ENCODE assay signal across 8 cellular contexts in genomic region chr6:44073612-44074382, GRCh38. TPM values are rescaled to one million over a fixed set of nuclear protein-coding genes. Genes with fewer than 3 reads are reported as not detected.
DNase-seq lines count a peak whose midpoint lies in the region; ATAC-seq and TF ChIP-seq lines count a peak whose summit lies in the region.

No MANE protein-coding gene starts in this region.

- no peak for TF ChIP-seq POLR2A in thyroid gland (IDR thresholded peaks at IDR 0.05)

- peak; percentile 46 for DNase-seq in GM12865 (ENCODE audit: low read depth)
- peak; percentile 51 for DNase-seq in left kidney (ENCODE audit: low read depth, low spot score)
- peak in 1 of 2 donors; percentile 20 for DNase-seq in thyroid gland
- no peak for DNase-seq in OCI-M2 (lab: John Stamatoyannopoulos, UW; ENCODE audit: unreplicated experiment)
- no peak for DNase-seq in SW 1271 (lab: John Stamatoyannopoulos, UW)

- H3K36me3 ChIP-seq in thyroid gland = no peaks in the 10 kb centered on the region

- ATAC-seq in HG03432 (IDR thresholded peaks at IDR 0.05; ENCODE audit: unreplicated experiment) (peak; percentile 5), HG02798 (IDR thresholded peaks at IDR 0.05; ENCODE audit: poor library complexity, unreplicated experiment) (no peak)

- H3K4me3 ChIP-seq in GM12865 (ENCODE audit: low read depth, low read length) = peak overlapping the region; percentile 94
- peak overlapping the region in 1 of 3 donors; percentile 32 for H3K4me3 ChIP-seq in thyroid gland (replicated peaks in 1 of 3)

- H3K4me1 ChIP-seq in thyroid gland = peaks cover 11 to 42% of the 10 kb centered on the region in 2 donors

- H3K27ac ChIP-seq in angular gyrus (ENCODE audit: low read depth, low read length) = peak overlapping the region; percentile 77
- H3K27ac ChIP-seq in thyroid gland = peak overlapping the region in 2 of 3 donors; percentile 13 to 21

- intact Hi-C loops in thyroid gland (cut with DNase I) = loop anchor here (10.0 kb wide), 1 partner anchor 109 kb away; no protein-coding TSS in a partner anchor

- TF ChIP-seq CTCF in GM12865 (IDR thresholded peaks at IDR 0.05; ENCODE audit: insufficient read depth, low read depth, low read length, missing control alignments) (peak; percentile 28), thyroid gland (IDR thresholded peaks at IDR 0.05) (no peak)

- WGBS in thyroid gland, 2 donors = 25 to 41% methylated on average over 13 to 24 of the region's 24 CpGs

- H3K27me3 ChIP-seq in thyroid gland = no peaks in the 10 kb centered on the region

- no peaks in the 10 kb centered on the region for H3K9me3 ChIP-seq in thyroid gland

RNA-seq across cellular contexts. Expression of gene MRPL14, which starts 53.5 kb away (rescaled TPM):
- total RNA-seq in thyroid gland = 10 to 100 TPM; 26.5 to 80.5 (median 31.1) TPM

RNA-seq across cellular contexts. Expression of gene TMEM63B, which starts 53.6 kb away (rescaled TPM):
- total RNA-seq in thyroid gland = 10 to 100 TPM; 21.6 to 41.7 (median 29.3) TPM

Comparison
In these comparisons a context has a peak if more than half of its experiments do, and no peak if none do; other contexts are left out.
1. DNase-seq: peak in GM12865 (single experiment) and left kidney (single experiment); none in OCI-M2 (single experiment) and SW 1271 (0 of 2).